31 cellular contexts compared by ENCODE assay signal in genomic region chr15:60073441-60073840, GRCh38.
"Had no signal": no experiment of that assay in that cellular context is flagged by ENCODE, and none has a peak within 500 bp of the region (broad histone marks: within the 10 kb centered on the region; RNA-seq: fewer than 3 reads in every experiment).

No MANE protein-coding gene starts in this region.

- H3K27me3 ChIP-seq: cardiac muscle cell had no signal

- H3K4me3 Mint-ChIP-seq: activated CD4-positive, alpha-beta memory T cell treated with anti-CD3 and anti-CD28 coated beads, Interleukin-2, amount 10 ng/mL, durations not matched to agents 7 days and 5 days; activated CD8-positive, alpha-beta memory T cell treated with anti-CD3 and anti-CD28 coated beads, Interleukin-2, amount 10 ng/mL, durations not matched to agents 7 days and 5 days; activated naive CD4-positive, alpha-beta T cell treated with anti-CD3 and anti-CD28 coated beads for 36 hours; activated naive CD8-positive, alpha-beta T cell; activated naive CD8-positive, alpha-beta T cell treated with anti-CD3 and anti-CD28 coated beads, Interleukin-2, amount 50 U/mL, for 24 hours; brain; central memory CD8-positive, alpha-beta T cell; IgD-negative memory B cell; T-cell had no signal

- H3K27me3 Mint-ChIP-seq: activated naive CD8-positive, alpha-beta T cell; activated naive CD8-positive, alpha-beta T cell treated with anti-CD3 and anti-CD28 coated beads, Interleukin-2, amount 50 U/mL, for 24 hours; central memory CD8-positive, alpha-beta T cell had no signal

- H3K4me3 ChIP-seq: cardiac muscle cell had no signal

- H3K9me3 Mint-ChIP-seq: activated CD4-positive, alpha-beta memory T cell treated with anti-CD3 and anti-CD28 coated beads, Interleukin-2, amount 10 ng/mL, durations not matched to agents 7 days and 5 days; activated naive CD4-positive, alpha-beta T cell treated with anti-CD3 and anti-CD28 coated beads for 36 hours; activated naive CD8-positive, alpha-beta T cell treated with anti-CD3 and anti-CD28 coated beads, Interleukin-2, amount 50 U/mL, for 24 hours; central memory CD8-positive, alpha-beta T cell; T-cell had no signal

- H3K36me3 Mint-ChIP-seq: activated naive CD8-positive, alpha-beta T cell; brain; T-cell had no signal

- H3K4me1 Mint-ChIP-seq: central memory CD8-positive, alpha-beta T cell; IgD-negative memory B cell had no signal

- H3K27ac Mint-ChIP-seq: activated CD4-positive, alpha-beta memory T cell treated with anti-CD3 and anti-CD28 coated beads, Interleukin-2, amount 10 ng/mL, durations not matched to agents 7 days and 5 days; activated CD8-positive, alpha-beta memory T cell treated with anti-CD3 and anti-CD28 coated beads, Interleukin-2, amount 10 ng/mL, durations not matched to agents 7 days and 5 days; activated naive CD4-positive, alpha-beta T cell treated with anti-CD3 and anti-CD28 coated beads for 36 hours; activated naive CD8-positive, alpha-beta T cell; activated naive CD8-positive, alpha-beta T cell treated with anti-CD3 and anti-CD28 coated beads, Interleukin-2, amount 50 U/mL, for 24 hours; IgD-negative memory B cell had no signal

- H3K36me3 ChIP-seq: cardiac muscle cell, WERI-Rb-1 had no signal

- H3K27ac ChIP-seq: cardiac muscle cell, RWPE1, WERI-Rb-1 had no signal

- DNase-seq: activated CD4-positive, alpha-beta memory T cell treated with anti-CD3 and anti-CD28 coated beads, Interleukin-2, amount 10 ng/mL, durations not matched to agents 7 days and 5 days; activated CD4-positive, alpha-beta T cell treated with anti-CD3 and anti-CD28 coated beads for 1 hour; activated CD4-positive, alpha-beta T cell treated with anti-CD3 and anti-CD28 coated beads for 48 hours; activated CD4-positive, CD25-positive, alpha-beta regulatory T cell; activated CD8-positive, alpha-beta memory T cell treated with anti-CD3 and anti-CD28 coated beads for 24 hours; activated CD8-positive, alpha-beta memory T cell treated with anti-CD3 and anti-CD28 coated beads, Interleukin-2, amount 10 ng/mL, durations not matched to agents 7 days and 5 days; activated CD8-positive, alpha-beta memory T cell treated with anti-CD3 and anti-CD28 coated beads, Interleukin-2, amount 50 U/mL, for 48 hours; activated gamma-delta T cell; activated naive CD4-positive, alpha-beta T cell treated with anti-CD3 and anti-CD28 coated beads for 36 hours; activated naive CD8-positive, alpha-beta T cell treated with anti-CD3 and anti-CD28 coated beads, Interleukin-2, amount 50 U/mL, for 24 hours; Karpas-422; KBM-7; MM.1S; MV-4-11; NCI-H1092; NCI-H1436 treated with DMSO at 0.1 percent for 48 hours; NCI-H2029; NCI-H2107; NCI-H2171; NCI-H510A; NK-92 treated with Interleukin-12 subunit alpha and Interleukin-12 subunit beta, amount 100 ng/mL, for 24 hours; SIG-M5; T-cell; T-helper 9 cell; WERI-Rb-1 had no signal
